Comparison of ENCODE assay signal across 1 cellular context in the genomic region with DNA sequence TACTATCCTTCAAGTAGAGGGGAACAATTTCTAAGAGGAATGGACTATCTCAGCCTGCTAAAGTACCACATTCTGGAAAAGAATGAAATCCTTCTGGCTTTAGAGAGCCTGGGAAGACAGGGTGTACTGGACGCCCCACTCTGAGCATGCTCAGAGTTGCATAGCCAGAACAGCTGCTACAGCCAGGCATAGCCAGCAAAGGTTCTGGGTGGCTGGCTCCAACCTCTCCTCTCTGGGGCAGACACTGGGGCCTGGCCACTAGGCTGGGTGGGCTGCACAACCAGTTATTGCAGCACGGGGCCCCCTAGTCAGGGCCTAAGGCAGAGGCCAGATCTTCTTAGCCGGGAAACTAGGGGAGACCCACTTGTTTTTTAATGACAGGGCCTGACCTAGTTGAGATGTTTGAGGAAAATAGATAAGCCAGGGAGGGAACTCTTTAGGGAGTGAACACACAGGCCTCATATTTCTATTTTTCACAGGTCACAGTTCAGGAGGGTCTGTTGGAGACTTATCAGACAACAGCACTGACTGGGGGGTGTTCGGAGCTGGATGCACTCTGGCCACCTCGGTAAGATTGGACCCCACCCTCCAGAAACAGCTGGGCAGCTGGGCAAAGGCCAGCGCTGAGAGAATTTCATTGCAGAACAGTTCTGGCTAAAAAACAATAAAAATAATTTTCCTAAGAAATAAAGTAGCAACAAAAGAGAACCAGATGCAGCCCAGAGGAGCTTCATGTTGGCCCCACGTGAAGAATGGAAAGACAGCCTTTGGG.
TF ChIP-seq lines count a peak whose summit lies in the region.

No MANE protein-coding gene starts in this region.

TF ChIP-seq in IMR-90, 13 proteins besides CTCF, POLR2A, EP300 and RAD21 (continued from another document):
- TF ChIP-seq SMC3 (IDR thresholded peaks at IDR 0.05; ENCODE audit: low read depth, low read length), result no peak
- TF ChIP-seq ELK1 (IDR thresholded peaks at IDR 0.05; ENCODE audit: borderline replicate concordance, low read depth, low read length), result no peak
- TF ChIP-seq FOS (IDR thresholded peaks at IDR 0.05; ENCODE audit: low read depth, low read length), result no peak
- TF ChIP-seq RCOR1 (IDR thresholded peaks at IDR 0.05; ENCODE audit: insufficient replicate concordance, low read length), result no peak
- TF ChIP-seq RFX5 (IDR thresholded peaks at IDR 0.05; ENCODE audit: low read depth, low read length), result no peak
- no peak for TF ChIP-seq CEBPB (IDR thresholded peaks at IDR 0.05; ENCODE audit: low read depth, low read length)
- no peak for TF ChIP-seq MXI1 (IDR thresholded peaks at IDR 0.05; ENCODE audit: borderline replicate concordance, low read depth, low read length)
- no peak for TF ChIP-seq MAFK (IDR thresholded peaks at IDR 0.05; ENCODE audit: low read depth, low read length)
- TF ChIP-seq NFE2L2 (IDR thresholded peaks at IDR 0.05; ENCODE audit: low read depth, low read length), result no peak
TF ChIP-seq in IMR-90: peak in this region for 0.
